22 cellular contexts compared by ENCODE assay signal in genomic region chr16:4338125-4338582, GRCh38. TPM values are rescaled to one million over a fixed set of nuclear protein-coding genes. Genes with fewer than 3 reads are reported as not detected.
DNase-seq lines count a peak whose midpoint lies in the region; ATAC-seq and TF ChIP-seq lines count a peak whose summit lies in the region.
"Had no signal": no experiment of that assay in that cellular context is flagged by ENCODE, and none has a peak within 500 bp of the region (broad histone marks: within the 10 kb centered on the region; RNA-seq: fewer than 3 reads in every experiment).

No MANE protein-coding gene starts in this region.

- TF ChIP-seq CTCF in CD8-positive, alpha-beta T cell (IDR thresholded peaks at IDR 0.05): no peak
- TF ChIP-seq CTCF in HEK293 (tag by site-specific recombination; IDR thresholded peaks at IDR 0.05) (no peak), endodermal cell (conservative IDR thresholded peaks at IDR 0.05) (no peak), Caco-2 (IDR thresholded peaks at IDR 0.05; ENCODE audit: insufficient read depth in 1 of 2, low read depth in 1 of 2, low read length in 1 of 2, severe bottlenecking in 1 of 2, unreplicated experiment in 1 of 2) (no peak), progenitor cell of endocrine pancreas (IDR thresholded peaks at IDR 0.05; ENCODE audit: unreplicated experiment) (no peak)

- H3K9me3 Mint-ChIP-seq in CD8-positive, alpha-beta T cell: no peaks in the 10 kb centered on the region
- H3K9me3 Mint-ChIP-seq in endodermal cell (no peaks in the 10 kb centered on the region), Caco-2 (ENCODE audit: unreplicated experiment) (no peaks in the 10 kb centered on the region), progenitor cell of endocrine pancreas (ENCODE audit: low read depth) (no peaks in the 10 kb centered on the region)
- H3K9me3 Mint-ChIP-seq: activated naive CD4-positive, alpha-beta T cell treated with anti-CD3 and anti-CD28 coated beads, Interleukin-2, amount 50 U/mL, for 72 hours; activated T-helper 1 cell treated with anti-CD3 and anti-CD28 coated beads, Interleukin-12 subunit alpha, Interleukin-12 subunit beta, Interleukin-2, Interleukin-4 antibody, amounts not matched to agents 30 ng/mL and 10 ng/mL and 1 ng/mL, durations not matched to agents 14 hours and 24 hours and 36 hours; nephron; stimulated activated naive CD8-positive, alpha-beta T cell treated with anti-CD3 and anti-CD28 coated beads, Interleukin-15, Interleukin-2, amounts not matched to agents 100 ng/mL and 50 ng/mL, for 24 hours had no signal

- peaks cover 3% of the 10 kb centered on the region for H3K4me1 Mint-ChIP-seq in CD8-positive, alpha-beta T cell (ENCODE audit: low read depth)
- H3K4me1 Mint-ChIP-seq in endodermal cell: peaks cover 4% of the 10 kb centered on the region
- no peaks in the 10 kb centered on the region for H3K4me1 Mint-ChIP-seq in Caco-2 (ENCODE audit: low read depth, unreplicated experiment)
- H3K4me1 Mint-ChIP-seq in progenitor cell of endocrine pancreas (ENCODE audit: low read depth): peaks cover 9% of the 10 kb centered on the region
- H3K4me1 Mint-ChIP-seq: activated CD8-positive, alpha-beta memory T cell treated with anti-CD3 and anti-CD28 coated beads, Interleukin-2, amount 10 ng/mL, durations not matched to agents 7 days and 5 days had no signal

- ATAC-seq in CD8-positive, alpha-beta T cell: no peak
- ATAC-seq in GM18868 (IDR thresholded peaks at IDR 0.05; ENCODE audit: unreplicated experiment): no peak
- ATAC-seq: activated CD8-positive, alpha-beta memory T cell treated with anti-CD3 and anti-CD28 coated beads, Interleukin-2, amount 10 ng/mL, durations not matched to agents 7 days and 5 days; activated naive CD4-positive, alpha-beta T cell treated with anti-CD3 and anti-CD28 coated beads, Interleukin-2, amount 50 U/mL, for 72 hours had no signal

- peaks cover 14% of the 10 kb centered on the region for H3K36me3 Mint-ChIP-seq in CD8-positive, alpha-beta T cell
- peaks cover 10% of the 10 kb centered on the region for H3K36me3 Mint-ChIP-seq in endodermal cell (ENCODE audit: low read depth)
- peaks cover 39% of the 10 kb centered on the region for H3K36me3 Mint-ChIP-seq in Caco-2 (ENCODE audit: insufficient read depth, unreplicated experiment)
- peaks cover 5% of the 10 kb centered on the region for H3K36me3 Mint-ChIP-seq in progenitor cell of endocrine pancreas (ENCODE audit: insufficient read depth)
- H3K36me3 Mint-ChIP-seq: activated CD8-positive, alpha-beta memory T cell treated with anti-CD3 and anti-CD28 coated beads, Interleukin-2, amount 10 ng/mL, durations not matched to agents 7 days and 5 days; activated naive CD4-positive, alpha-beta T cell treated with anti-CD3 and anti-CD28 coated beads, Interleukin-2, amount 50 U/mL, for 72 hours had no signal

- POLR2A ChIA-PET in CD8-positive, alpha-beta T cell (lab: Charles Lee): interaction anchor here (1.7 kb wide), 1 partner anchor 12 kb away, joined by 4 read pairs; no protein-coding TSS in a partner anchor
- POLR2A ChIA-PET in HEK293 (lab: Yijun Ruan, JAX) (no interaction called here), Caco-2 (lab: Charles Lee) (no interaction called here)

- H3K4me3 Mint-ChIP-seq in CD8-positive, alpha-beta T cell: no peak overlapping the region
- H3K4me3 Mint-ChIP-seq in endodermal cell: no peak overlapping the region
- H3K4me3 Mint-ChIP-seq in Caco-2 (ENCODE audit: unreplicated experiment): no peak overlapping the region
- no peak overlapping the region for H3K4me3 Mint-ChIP-seq in progenitor cell of endocrine pancreas (ENCODE audit: low read depth)
- H3K4me3 Mint-ChIP-seq: activated CD8-positive, alpha-beta memory T cell treated with anti-CD3 and anti-CD28 coated beads, Interleukin-2, amount 10 ng/mL, durations not matched to agents 7 days and 5 days; activated T-helper 1 cell treated with anti-CD3 and anti-CD28 coated beads, Interleukin-12 subunit alpha, Interleukin-12 subunit beta, Interleukin-2, Interleukin-4 antibody, amounts not matched to agents 30 ng/mL and 10 ng/mL and 1 ng/mL, durations not matched to agents 14 hours and 24 hours and 36 hours; nephron; stimulated activated naive CD8-positive, alpha-beta T cell treated with anti-CD3 and anti-CD28 coated beads, Interleukin-15, Interleukin-2, amounts not matched to agents 100 ng/mL and 50 ng/mL, for 24 hours had no signal

- H3K36me3 ChIP-seq in CD8-positive, alpha-beta T cell (ENCODE audit: insufficient read depth, low read length): peaks cover 22% of the 10 kb centered on the region
- H3K36me3 ChIP-seq in HEK293 (ENCODE audit: control insufficient read depth in 2 of 2, insufficient read depth in 1 of 2, low read length in 2 of 2): peaks cover 0 to 48% of the 10 kb centered on the region in 2 experiments; a peak in 2 of 3 replicates
- peaks cover 19% of the 10 kb centered on the region for H3K36me3 ChIP-seq in endodermal cell (ENCODE audit: control insufficient read depth, insufficient read depth, low read length)
- peaks cover 1% of the 10 kb centered on the region; the same call in 1 of the 2 replicates for H3K36me3 ChIP-seq in Caco-2 (ENCODE audit: control insufficient read depth, insufficient read depth, low read length)
- H3K36me3 ChIP-seq: colonic mucosa, transverse colon had no signal

- intact Hi-C loops in CD8-positive, alpha-beta T cell (cut with DNase I, micrococcal nuclease): no loop called here
- intact Hi-C loops in posterior vena cava (cut with DNase I): no loop called here
- intact Hi-C loops in Caco-2 (cut with micrococcal nuclease; ENCODE audit: unreplicated experiment): no loop called here

- DNase-seq in CD8-positive, alpha-beta T cell: no peak
- DNase-seq in endodermal cell (no peak), posterior vena cava (ENCODE audit: low spot score) (peak; percentile 74), Caco-2 (no peak), progenitor cell of endocrine pancreas (ENCODE audit: low spot score, unreplicated experiment) (no peak)
- DNase-seq: activated CD4-positive, alpha-beta T cell treated with anti-CD3 and anti-CD28 coated beads for 4 hours; activated CD8-positive, alpha-beta memory T cell treated with anti-CD3 and anti-CD28 coated beads, Interleukin-2, amount 10 ng/mL, durations not matched to agents 7 days and 5 days; BE2C; colonic mucosa; left colon; NCI-H1105; NCI-H526 treated with DMSO at 0.1 percent for 48 hours; SHP77; T-helper 1 cell; transverse colon had no signal

- CTCF ChIA-PET in CD8-positive, alpha-beta T cell (lab: Charles Lee): interaction anchor here (0.7 to 3.0 kb wide), 5 partner anchors 8 to 49 kb away, joined by 3 to 10 read pairs (median 3); no protein-coding TSS in a partner anchor
- CTCF ChIA-PET in HEK293 (lab: Yijun Ruan, JAX): interaction anchor here (2.2 to 2.6 kb wide), 2 partner anchors 49 to 65 kb away, joined by 8 to 18 read pairs; no protein-coding TSS in a partner anchor
- CTCF ChIA-PET in Caco-2 (lab: Charles Lee): no interaction called here

- no peaks in the 10 kb centered on the region for H3K9me3 ChIP-seq in CD8-positive, alpha-beta T cell (ENCODE audit: low read length)
- H3K9me3 ChIP-seq in HEK293 (ENCODE audit: control insufficient read depth, insufficient read depth, low read depth, low read length): no peaks in the 10 kb centered on the region
- no peaks in the 10 kb centered on the region for H3K9me3 ChIP-seq in endodermal cell (ENCODE audit: control insufficient read depth, low read length)
- no peaks in the 10 kb centered on the region for H3K9me3 ChIP-seq in Caco-2
- H3K9me3 ChIP-seq: BE2C, colonic mucosa, transverse colon had no signal

- WGBS in endodermal cell (ENCODE audit: insufficient coverage in 1 of 2, insufficient read length in 1 of 2), 2 experiments: 96 to 100% methylated on average over 1 to 12 of the region's 12 CpGs

- no peaks in the 10 kb centered on the region for H3K4me1 ChIP-seq in CD8-positive, alpha-beta T cell (ENCODE audit: insufficient read depth, low read length)
- H3K4me1 ChIP-seq in HEK293 (ENCODE audit: control insufficient read depth, insufficient read depth, low read length): peaks cover 2% of the 10 kb centered on the region; the same call in 1 of the 2 replicates
- H3K4me1 ChIP-seq in endodermal cell (ENCODE audit: control insufficient read depth, insufficient read depth, low read length): no peaks in the 10 kb centered on the region
- no peaks in the 10 kb centered on the region for H3K4me1 ChIP-seq in Caco-2
- H3K4me1 ChIP-seq: colonic mucosa had no signal

- no peak overlapping the region for H3K4me3 ChIP-seq in CD8-positive, alpha-beta T cell (ENCODE audit: low read depth, low read length)
- H3K4me3 ChIP-seq in HEK293 (ENCODE audit: low read depth, low read length) (no peak overlapping the region), endodermal cell (ENCODE audit: low read length) (no peak overlapping the region), Caco-2 (ENCODE audit: low read depth, low read length) (no peak overlapping the region)
- H3K4me3 ChIP-seq: colonic mucosa, skin epidermis, transverse colon had no signal

- no peak overlapping the region for H3K9ac ChIP-seq in endodermal cell (ENCODE audit: extremely low read depth, low read length, poor library complexity, severe bottlenecking)

- H3K27me3 Mint-ChIP-seq in CD8-positive, alpha-beta T cell (ENCODE audit: low read depth): no peaks in the 10 kb centered on the region
- H3K27me3 Mint-ChIP-seq in endodermal cell (ENCODE audit: insufficient read depth) (no peaks in the 10 kb centered on the region), Caco-2 (ENCODE audit: insufficient read depth, unreplicated experiment) (no peaks in the 10 kb centered on the region), progenitor cell of endocrine pancreas (no peaks in the 10 kb centered on the region)
- H3K27me3 Mint-ChIP-seq: activated CD8-positive, alpha-beta memory T cell treated with anti-CD3 and anti-CD28 coated beads, Interleukin-2, amount 10 ng/mL, durations not matched to agents 7 days and 5 days; stimulated activated naive CD8-positive, alpha-beta T cell treated with anti-CD3 and anti-CD28 coated beads, Interleukin-15, Interleukin-2, amounts not matched to agents 100 ng/mL and 50 ng/mL, for 24 hours had no signal

- H3K27ac ChIP-seq in CD8-positive, alpha-beta T cell (ENCODE audit: low read depth, low read length): no peak overlapping the region
- 0 out of 2 replicates have a peak overlapping the region, but pooled peaks have one; percentile 9 for H3K27ac ChIP-seq in HEK293 (ENCODE audit: extremely low read depth, low read depth, low read length)
- peak overlapping the region; percentile 24 for H3K27ac ChIP-seq in endodermal cell (ENCODE audit: low read depth, low read length)
- H3K27ac ChIP-seq: colonic mucosa, transverse colon had no signal

- H3K27ac Mint-ChIP-seq in CD8-positive, alpha-beta T cell: peak overlapping the region; percentile 18
- no peak overlapping the region for H3K27ac Mint-ChIP-seq in endodermal cell
- no peak overlapping the region for H3K27ac Mint-ChIP-seq in Caco-2 (ENCODE audit: unreplicated experiment)
- H3K27ac Mint-ChIP-seq in progenitor cell of endocrine pancreas: no peak overlapping the region
- H3K27ac Mint-ChIP-seq: activated CD8-positive, alpha-beta memory T cell treated with anti-CD3 and anti-CD28 coated beads, Interleukin-2, amount 10 ng/mL, durations not matched to agents 7 days and 5 days; activated naive CD4-positive, alpha-beta T cell treated with anti-CD3 and anti-CD28 coated beads, Interleukin-2, amount 50 U/mL, for 72 hours; activated T-helper 1 cell treated with anti-CD3 and anti-CD28 coated beads, Interleukin-12 subunit alpha, Interleukin-12 subunit beta, Interleukin-2, Interleukin-4 antibody, amounts not matched to agents 30 ng/mL and 10 ng/mL and 1 ng/mL, durations not matched to agents 14 hours and 24 hours and 36 hours; nephron; stimulated activated naive CD8-positive, alpha-beta T cell treated with anti-CD3 and anti-CD28 coated beads, Interleukin-15, Interleukin-2, amounts not matched to agents 100 ng/mL and 50 ng/mL, for 24 hours had no signal

- no peaks in the 10 kb centered on the region for H3K27me3 ChIP-seq in CD8-positive, alpha-beta T cell (ENCODE audit: insufficient read depth, low read length)
- H3K27me3 ChIP-seq in endodermal cell (ENCODE audit: control insufficient read depth, insufficient read depth, low read length, poor library complexity, severe bottlenecking) (no peaks in the 10 kb centered on the region), Caco-2 (replicated peaks; ENCODE audit: control insufficient read depth, insufficient read depth, low read length) (no peaks in the 10 kb centered on the region)
- H3K27me3 ChIP-seq: BE2C, colonic mucosa, transverse colon had no signal

- BruUV-seq in Caco-2 (replicated peaks; lab: Mats Ljungman, UMichigan): no TSS peak

RNA-seq across cellular contexts. Expression of gene PAM16, which starts 13.0 kb away (rescaled TPM):
- 10 to 100 TPM; 30.9 to 31.4 TPM for total RNA-seq in CD8-positive, alpha-beta T cell
- total RNA-seq in endodermal cell (10 to 100 TPM; 57.7 to 66.2 TPM), posterior vena cava (10 to 100 TPM; 25.3 to 28.8 TPM), Caco-2 (2022) (74.1 and 76.5 TPM in 2 replicates), progenitor cell of endocrine pancreas (33.5 and 36.7 TPM in 2 replicates)
- 57.2 TPM for polyA plus RNA-seq in endodermal cell (2013, experiment 1 of 2)
- polyA plus RNA-seq in endodermal cell (2013, experiment 2 of 2): 62.4 TPM

RNA-seq across cellular contexts. Expression of gene GLIS2, which starts 22.3 kb away (rescaled TPM):
- not detected for total RNA-seq in CD8-positive, alpha-beta T cell
- total RNA-seq in endodermal cell (10 to 100 TPM in 1 of 2 donors, 1 to 10 TPM in 1; 9.1 to 13.2 TPM), posterior vena cava (10 to 100 TPM; 35.6 to 49.0 TPM), Caco-2 (2022) (12.3 and 13.1 TPM in 2 replicates), progenitor cell of endocrine pancreas (22.2 and 23.2 TPM in 2 replicates)
- polyA plus RNA-seq in endodermal cell (2013, experiment 1 of 2): 16.6 TPM
- polyA plus RNA-seq in endodermal cell (2013, experiment 2 of 2): 15.6 TPM

RNA-seq across cellular contexts. Expression of gene VASN, which starts 33.5 kb away (rescaled TPM):
- under 1 TPM; 0.57 to 0.83 TPM for total RNA-seq in CD8-positive, alpha-beta T cell
- total RNA-seq in endodermal cell (10 to 100 TPM; 10.4 to 12.1 TPM), posterior vena cava (10 to 100 TPM; 67.1 to 89.3 TPM), Caco-2 (2022) (2.7 and 2.8 TPM in 2 replicates), progenitor cell of endocrine pancreas (3.8 and 4.0 TPM in 2 replicates)
- polyA plus RNA-seq in endodermal cell (2013, experiment 1 of 2): 11.5 TPM
- 11.6 TPM for polyA plus RNA-seq in endodermal cell (2013, experiment 2 of 2)
- total RNA-seq: activated CD8-positive, alpha-beta memory T cell treated with anti-CD3 and anti-CD28 coated beads, Interleukin-2, amount 10 ng/mL, durations not matched to agents 7 days and 5 days; activated naive CD4-positive, alpha-beta T cell treated with anti-CD3 and anti-CD28 coated beads, Interleukin-2, amount 50 U/mL, for 72 hours had no signal

Comparison
In these comparisons a context has a peak if more than half of its experiments do, and no peak if none do; other contexts are left out.
1. RNA of gene GLIS2, which starts 22.3 kb away (total RNA-seq): 35.6 to 49.0 TPM in posterior vena cava, 22.2 to 23.2 TPM in progenitor cell of endocrine pancreas, 9.1 to 13.2 TPM in endodermal cell and 12.3 to 13.1 TPM in Caco-2; not detected in CD8-positive, alpha-beta T cell; every median in the first group is over 4 times any median in the second.
2. RNA of gene VASN, which starts 33.5 kb away (total RNA-seq): 67.1 to 89.3 TPM in posterior vena cava; 10.4 to 12.1 TPM in endodermal cell, 3.8 to 4.0 TPM in progenitor cell of endocrine pancreas, 2.7 to 2.8 TPM in Caco-2 and 0.57 to 0.83 TPM in CD8-positive, alpha-beta T cell; every median in the first group is over 4 times any median in the second.